Comparison of ENCODE assay signal across 8 cellular contexts in genomic region chr9:127163409-127163808, GRCh38. TPM values are rescaled to one million over a fixed set of nuclear protein-coding genes. Genes with fewer than 3 reads are reported as not detected.
DNase-seq lines count a peak whose midpoint lies in the region; ATAC-seq and TF ChIP-seq lines count a peak whose summit lies in the region.

No MANE protein-coding gene starts in this region.

- ATAC-seq in left lung: peak; percentile 59
- no peak for ATAC-seq in GM21367 (IDR thresholded peaks at IDR 0.05; ENCODE audit: unreplicated experiment)
- ATAC-seq in HG02870 (IDR thresholded peaks at IDR 0.05; ENCODE audit: unreplicated experiment): no peak

- H3K27me3 ChIP-seq in MG63 (no peaks in the 10 kb centered on the region), adrenal gland (no peaks in the 10 kb centered on the region), left lung (no peaks in the 10 kb centered on the region)

- H3K36me3 ChIP-seq in MG63: no peaks in the 10 kb centered on the region
- H3K36me3 ChIP-seq in adrenal gland (replicated peaks in 1 of 2): no peaks in the 10 kb centered on the region
- H3K36me3 ChIP-seq in left lung: no peaks in the 10 kb centered on the region

- H3K4me1 ChIP-seq in adrenal gland (replicated peaks in 1 of 2) (peaks cover 5 to 21% of the 10 kb centered on the region in 2 donors), left lung (peaks cover 0 to 12% of the 10 kb centered on the region in 2 donors)

- intact Hi-C loops in adrenal gland (cut with DNase I): no loop called here
- intact Hi-C loops in left lung (cut with DNase I): no loop called here

- H3K9me3 ChIP-seq in MG63: no peaks in the 10 kb centered on the region
- H3K9me3 ChIP-seq in adrenal gland (replicated peaks in 1 of 3): no peaks in the 10 kb centered on the region
- H3K9me3 ChIP-seq in left lung: no peaks in the 10 kb centered on the region

- no peak for TF ChIP-seq POLR2A in adrenal gland (IDR thresholded peaks at IDR 0.05)

- WGBS in adrenal gland, 4 donors: 12 to 27% (median 19%) methylated on average over 2 of the region's 2 CpGs

- DNase-seq in GM04503 (ENCODE audit: low read depth) (peak; percentile 37), MG63 (peak; percentile 56), adrenal gland (peak; percentile 14 to 71 (median 50)), left lung (no peak), NCI-H524 treated with DMSO at 0.1 percent for 48 hours (lab: John Stamatoyannopoulos, UW) (no peak)
- no peak for DNase-seq in stimulated activated CD4-positive, alpha-beta T cell treated with anti-CD3 and anti-CD28 coated beads, Interleukin-12 subunit alpha, Interleukin-12 subunit beta, amount 100 ng/mL, for 4 hours

- H3K4me3 ChIP-seq in MG63 (no peak overlapping the region), adrenal gland (no peak overlapping the region), left lung (no peak overlapping the region)

- H3K27ac ChIP-seq in adrenal gland (no peak overlapping the region), left lung (peak overlapping the region in 1 of 2 donors; percentile 1)

- TF ChIP-seq CTCF in adrenal gland (IDR thresholded peaks at IDR 0.05) (no peak), left lung (IDR thresholded peaks at IDR 0.05) (no peak)

RNA-seq across cellular contexts. Expression of gene ANGPTL2, which starts 41.0 kb away (rescaled TPM):
- 7.1 and 8.1 TPM in 2 replicates for total RNA-seq in MG63 (2014; rRNA removed; shearing (Covaris generic); ENCODE audit: low replicate concordance)
- 10 to 100 TPM in 7 of 8 donors, 1 to 10 TPM in 1; 9.7 to 32.6 (median 13.4) TPM for total RNA-seq in adrenal gland
- 10 to 100 TPM in 1 of 3 donors, 1 to 10 TPM in 2; 5.6 to 10.3 (median 8.4) TPM for polyA plus RNA-seq in adrenal gland
- total RNA-seq in left lung: 10 to 100 TPM; 22.7 to 26.2 TPM

Comparison
In these comparisons a context has a peak if more than half of its experiments do, and no peak if none do; other contexts are left out.
1. DNase-seq: peak in GM04503 (single experiment), MG63 (single experiment) and adrenal gland (7 of 7); none in left lung (0 of 2), stimulated activated CD4-positive, alpha-beta T cell treated with anti-CD3 and anti-CD28 coated beads, Interleukin-12 subunit alpha, Interleukin-12 subunit beta, amount 100 ng/mL, for 4 hours (single experiment) and NCI-H524 treated with DMSO at 0.1 percent for 48 hours (single experiment).